Comparison of ENCODE assay signal across 15 cellular contexts in the genomic region with DNA sequence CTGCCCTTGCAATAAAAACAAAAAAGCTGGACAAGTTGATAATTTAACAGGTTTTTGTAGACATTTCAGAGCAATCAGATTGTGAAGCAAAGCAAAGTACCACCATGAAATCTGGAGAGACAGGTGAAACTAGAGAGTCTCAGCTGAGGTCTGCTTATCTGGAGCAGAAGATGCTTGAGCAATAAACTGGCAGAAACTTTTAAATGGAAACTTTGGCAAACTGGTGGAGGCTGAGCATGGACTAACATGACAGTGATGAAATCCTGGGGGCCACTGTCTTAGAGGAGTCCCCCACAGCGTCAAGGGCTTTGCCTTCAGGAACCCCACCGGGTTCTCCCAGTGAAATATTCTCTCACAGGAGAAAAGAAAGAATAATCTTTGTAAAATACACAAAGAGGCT.
A peak's percentile ranks its signal among the peaks of the same experiment; 100 is the strongest.
DNase-seq lines count a peak whose midpoint lies in the region; ATAC-seq, FAIRE-seq and TF ChIP-seq lines count a peak whose summit lies in the region.
"Had no signal": no experiment of that assay in that cellular context is flagged by ENCODE, and none has a peak within 500 bp of the region (broad histone marks: within the 10 kb centered on the region; RNA-seq: fewer than 3 reads in every experiment).

No MANE protein-coding gene starts in this region.

- no peaks in the 10 kb centered on the region for H3K27me3 Mint-ChIP-seq in activated T-helper 17 cell treated with anti-CD3 and anti-CD28 coated beads, Interleukin-2, amount 50 U/mL, for 72 hours
- H3K27me3 Mint-ChIP-seq: CD4-positive, CD25-positive, alpha-beta regulatory T cell had no signal

- TF ChIP-seq EP300 in HepG2 (IDR thresholded peaks at IDR 0.05; ENCODE audit: low read depth in 2 of 2, low read length in 2 of 2): no peak
- TF ChIP-seq EP300 in HepG2 (CRISPR knock-in tag; IDR thresholded peaks at IDR 0.05; ENCODE audit: borderline replicate concordance): no peak

- no peak for DNase-seq in HepG2 (ENCODE audit: low spot score)
- DNase-seq in right lobe of liver: no peak
- DNase-seq in AG08396 (ENCODE audit: low spot score): no peak
- DNase-seq in amniotic stem cell (lab: John Stamatoyannopoulos, UW): no peak
- no peak for DNase-seq in SIG-M5 (lab: John Stamatoyannopoulos, UW)
- DNase-seq: 8988T; Calu3; CD4-positive, CD25-positive, alpha-beta regulatory T cell; DMS 273 treated with DMSO at 0.1 percent for 48 hours; GM23248; H7 had no signal

- peaks cover 34% of the 10 kb centered on the region for H3K4me1 Mint-ChIP-seq in activated T-helper 17 cell treated with anti-CD3 and anti-CD28 coated beads, Interleukin-2, amount 50 U/mL, for 72 hours

- no peak overlapping the region for H3K9ac ChIP-seq in liver (ENCODE audit: low read depth in 1 of 2, low read length in 2 of 2)
- H3K9ac ChIP-seq in HepG2 (ENCODE audit: insufficient read depth, low read depth, low read length): no peak overlapping the region
- H3K9ac ChIP-seq: BLaER1 treated with 17β-estradiol and CSF1 and Interleukin-3, amounts not matched to agents 10 nM and 100 nM; GM23248 had no signal

- no peaks in the 10 kb centered on the region for H3K79me2 ChIP-seq in HepG2 (ENCODE audit: insufficient read depth, low read length)

- FAIRE-seq in HepG2 (lab: Jason Lieb, UNC): no peak
- FAIRE-seq: GM18507 had no signal

- no TSS peak for BruUV-seq in HepG2 (replicated peaks; lab: Mats Ljungman, UMichigan)

- WGBS in liver: 65% methylated on average over 2 of the region's 2 CpGs
- 2% methylated on average over 2 of the region's 2 CpGs for WGBS in HepG2 (ENCODE audit: low lambda C conversion rate)
- 69% methylated on average over 2 of the region's 2 CpGs for WGBS in right lobe of liver (ENCODE audit: insufficient coverage, low coverage, low lambda C conversion rate, missing lambda C conversion rate)

- no peak overlapping the region for H3K4me2 ChIP-seq in HepG2 (ENCODE audit: low read depth, low read length)
- H3K4me2 ChIP-seq: BLaER1 treated with 17β-estradiol and CSF1 and Interleukin-3, amounts not matched to agents 10 nM and 100 nM had no signal

- H3K36me3 Mint-ChIP-seq in activated T-helper 17 cell treated with anti-CD3 and anti-CD28 coated beads, Interleukin-2, amount 50 U/mL, for 72 hours (ENCODE audit: low read depth): no peaks in the 10 kb centered on the region

- POLR2A ChIA-PET in HepG2 (lab: Yijun Ruan, JAX): no interaction called here

- TF ChIP-seq RAD21 in liver (IDR thresholded peaks at IDR 0.05) (no peak), HepG2 (CRISPR knock-in tag; IDR thresholded peaks at IDR 0.05) (no peak)

- no peak for ATAC-seq in HepG2
- no peak for ATAC-seq in activated T-helper 17 cell treated with anti-CD3 and anti-CD28 coated beads, Interleukin-2, amount 50 U/mL, for 72 hours (replicated peaks)
- peak; percentile 69 to 87 (median 73) for ATAC-seq in right lobe of liver

- H3K9me3 ChIP-seq in liver (ENCODE audit: control insufficient read depth in 4 of 4, low read length in 3 of 4) (no peaks in the 10 kb centered on the region), HepG2 (ENCODE audit: low read length) (no peaks in the 10 kb centered on the region), right lobe of liver (no peaks in the 10 kb centered on the region)
- H3K9me3 ChIP-seq: BLaER1 treated with 17β-estradiol and CSF1 and Interleukin-3, amounts not matched to agents 10 nM and 100 nM had no signal

- peak overlapping the region; percentile 32 for H3K27ac Mint-ChIP-seq in activated T-helper 17 cell treated with anti-CD3 and anti-CD28 coated beads, Interleukin-2, amount 50 U/mL, for 72 hours

- CTCF ChIA-PET in HepG2 (lab: Yijun Ruan, JAX; ENCODE audit: low intra/inter-chr PET ratio, low total read pairs): no interaction called here

- H3K36me3 ChIP-seq in liver (ENCODE audit: control insufficient read depth in 4 of 4, insufficient read depth in 3 of 4, low read depth in 1 of 4, low read length in 3 of 4) (no peaks in the 10 kb centered on the region), HepG2 (replicated peaks in 1 of 2; ENCODE audit: control insufficient read depth in 1 of 2, insufficient read depth in 2 of 2, low read length in 2 of 2) (no peaks in the 10 kb centered on the region), right lobe of liver (no peaks in the 10 kb centered on the region)
- H3K36me3 ChIP-seq: BLaER1 treated with 17β-estradiol and CSF1 and Interleukin-3, amounts not matched to agents 10 nM and 100 nM had no signal

- H2AFZ ChIP-seq in HepG2 (ENCODE audit: low read length): no peak overlapping the region
- H2AFZ ChIP-seq: GM23248 had no signal

- H3K9me3 Mint-ChIP-seq in activated T-helper 17 cell treated with anti-CD3 and anti-CD28 coated beads, Interleukin-2, amount 50 U/mL, for 72 hours: peaks cover 3% of the 10 kb centered on the region

- intact Hi-C loops in HepG2 (cut with micrococcal nuclease; ENCODE audit: unreplicated experiment): no loop called here
- intact Hi-C loops in right lobe of liver (cut with DNase I): no loop called here

- in situ Hi-C loops in HepG2 (cut with HindIII; ENCODE audit: extremely low pct_ligation_motif_present, low pct_unique_long_range_greater_than_20kb): no loop called here

- H3K27me3 ChIP-seq in liver (ENCODE audit: control insufficient read depth in 4 of 4, insufficient read depth in 4 of 4, low read length in 3 of 4) (no peaks in the 10 kb centered on the region), HepG2 (ENCODE audit: control insufficient read depth in 1 of 2, insufficient read depth in 2 of 2, low read length in 2 of 2) (no peaks in the 10 kb centered on the region; a peak in 1 of 5 replicates), right lobe of liver (no peaks in the 10 kb centered on the region)
- H3K27me3 ChIP-seq: BLaER1 treated with 17β-estradiol and CSF1 and Interleukin-3, amounts not matched to agents 10 nM and 100 nM had no signal

- TF ChIP-seq POLR2A in HepG2 (IDR thresholded peaks at IDR 0.05; ENCODE audit: insufficient read depth in 1 of 2, low read depth in 2 of 2, low read length in 2 of 2) (no peak), right lobe of liver (IDR thresholded peaks at IDR 0.05) (no peak)

- H3K4me1 ChIP-seq in liver (ENCODE audit: control insufficient read depth in 4 of 4, insufficient read depth in 4 of 4, low read length in 3 of 4) (peaks cover 0 to 28% (median 8%) of the 10 kb centered on the region in 4 donors), HepG2 (ENCODE audit: insufficient read depth, low read length) (no peaks in the 10 kb centered on the region), right lobe of liver (peaks cover 0 to 20% (median 8%) of the 10 kb centered on the region in 4 donors)
- H3K4me1 ChIP-seq: BLaER1 treated with 17β-estradiol and CSF1 and Interleukin-3, amounts not matched to agents 10 nM and 100 nM had no signal

- no peak overlapping the region for H3K4me3 ChIP-seq in liver (ENCODE audit: low read depth in 1 of 3, low read length in 3 of 3)
- no peak overlapping the region for H3K4me3 ChIP-seq in HepG2 (replicated peaks in 1 of 3; ENCODE audit: insufficient read depth in 1 of 3, low read depth in 2 of 3, low read length in 3 of 3)
- no peak overlapping the region for H3K4me3 ChIP-seq in right lobe of liver
- H3K4me3 ChIP-seq: BLaER1 treated with 17β-estradiol and CSF1 and Interleukin-3, amounts not matched to agents 10 nM and 100 nM; GM23248 had no signal

- no peaks in the 10 kb centered on the region for H4K20me1 ChIP-seq in HepG2 (ENCODE audit: insufficient read depth, low read length)
- H4K20me1 ChIP-seq: BLaER1 treated with 17β-estradiol and CSF1 and Interleukin-3, amounts not matched to agents 10 nM and 100 nM had no signal

- no peak for TF ChIP-seq CTCF in liver (IDR thresholded peaks at IDR 0.05; ENCODE audit: low read depth, low read length, missing input control)
- TF ChIP-seq CTCF in HepG2 (CRISPR knock-in tag; IDR thresholded peaks at IDR 0.05): no peak
- TF ChIP-seq CTCF in right lobe of liver (IDR thresholded peaks at IDR 0.05): no peak

- H3K4me3 Mint-ChIP-seq in activated T-helper 17 cell treated with anti-CD3 and anti-CD28 coated beads, Interleukin-2, amount 50 U/mL, for 72 hours: peak overlapping the region; percentile 80

- H3K27ac ChIP-seq in liver (ENCODE audit: low read depth in 1 of 2, low read length in 2 of 2): no peak overlapping the region
- no peak overlapping the region for H3K27ac ChIP-seq in HepG2 (ENCODE audit: extremely low read length, insufficient read depth, low read length)
- H3K27ac ChIP-seq in right lobe of liver: peak overlapping the region in 1 of 3 donors; percentile 1
- H3K27ac ChIP-seq: BLaER1 treated with 17β-estradiol and CSF1 and Interleukin-3, amounts not matched to agents 10 nM and 100 nM; GM23248 had no signal

TF ChIP-seq in liver, 16 proteins besides CTCF, POLR2A, EP300 and RAD21:
- TF ChIP-seq HNF4A (conservative IDR thresholded peaks at IDR 0.05): peak in 1 of 2 donors; percentile 18
- TF ChIP-seq, protein P1, sequence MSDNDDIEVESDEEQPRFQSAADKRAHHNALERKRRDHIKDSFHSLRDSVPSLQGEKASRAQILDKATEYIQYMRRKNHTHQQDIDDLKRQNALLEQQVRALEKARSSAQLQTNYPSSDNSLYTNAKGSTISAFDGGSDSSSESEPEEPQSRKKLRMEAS (IDR thresholded peaks at IDR 0.05): peak; percentile 10
- TF ChIP-seq RXRA (IDR thresholded peaks at IDR 0.05): peak in 1 of 2 donors; percentile 10
- TF ChIP-seq HNF4G (IDR thresholded peaks at IDR 0.05): no peak

TF ChIP-seq in HepG2, 621 proteins besides CTCF, POLR2A, EP300 and RAD21:
- TF ChIP-seq ZNF883 (CRISPR knock-in tag; IDR thresholded peaks at IDR 0.05; ENCODE audit: not compliant biosample characterization) (no peak), ZNF549 (CRISPR knock-in tag; IDR thresholded peaks at IDR 0.05) (no peak)

Comparison
In these comparisons a context has a peak if more than half of its experiments do, and no peak if none do; other contexts are left out.
1. ATAC-seq: peak in right lobe of liver (4 of 4); none in HepG2 (single experiment) and activated T-helper 17 cell treated with anti-CD3 and anti-CD28 coated beads, Interleukin-2, amount 50 U/mL, for 72 hours (single experiment).